ENCODE assay signal across 26 cellular contexts in genomic region chr15:56613826-56614225, GRCh38.
A peak's percentile ranks its signal among the peaks of the same experiment; 100 is the strongest.
DNase-seq lines count a peak whose midpoint lies in the region; ATAC-seq and TF ChIP-seq lines count a peak whose summit lies in the region.
"Had no signal": no experiment of that assay in that cellular context is flagged by ENCODE, and none has a peak within 500 bp of the region (broad histone marks: within the 10 kb centered on the region; RNA-seq: fewer than 3 reads in every experiment).

No MANE protein-coding gene starts in this region.

- H3K36me3 Mint-ChIP-seq in memory B cell: peaks cover 4% of the 10 kb centered on the region
- H3K36me3 Mint-ChIP-seq: CD8-positive, alpha-beta T cell had no signal

- H3K27ac ChIP-seq in BLaER1: peak overlapping the region; percentile 28; the same call in 1 of the 2 replicates
- no peak overlapping the region for H3K27ac ChIP-seq in MM.1S (ENCODE audit: low read length)
- H3K27ac ChIP-seq: A549, C4-2B, PC-9, SJSA1 had no signal

- H3K79me2 ChIP-seq in Loucy (ENCODE audit: insufficient read depth, low read length) (no peaks in the 10 kb centered on the region), MM.1S (ENCODE audit: low read length) (no peaks in the 10 kb centered on the region)

- no peaks in the 10 kb centered on the region for H4K20me1 ChIP-seq in BLaER1
- H4K20me1 ChIP-seq in Loucy (ENCODE audit: insufficient read depth, low read length, poor library complexity, severe bottlenecking): no peaks in the 10 kb centered on the region
- no peaks in the 10 kb centered on the region for H4K20me1 ChIP-seq in MM.1S (ENCODE audit: insufficient read depth, low read length)

- H3F3A ChIP-seq in Loucy (ENCODE audit: low read depth): no peaks in the 10 kb centered on the region
- peaks cover under 1% of the 10 kb centered on the region for H3F3A ChIP-seq in MM.1S (ENCODE audit: insufficient read depth, low read length)

- TF ChIP-seq CTCF in GM12865 (IDR thresholded peaks at IDR 0.05; ENCODE audit: insufficient read depth, low read depth, low read length, missing control alignments): no peak
- TF ChIP-seq CTCF in Loucy (conservative IDR thresholded peaks at IDR 0.05; ENCODE audit: low read length): no peak
- TF ChIP-seq CTCF in MM.1S (IDR thresholded peaks at IDR 0.05; ENCODE audit: low read length): no peak

- H3K9me2 ChIP-seq in Loucy (replicated peaks; ENCODE audit: low read depth, low read length) (no peaks in the 10 kb centered on the region), MM.1S (replicated peaks; ENCODE audit: insufficient read depth, low read length) (no peaks in the 10 kb centered on the region)

- peak overlapping the region; percentile 69 for H3K4me2 ChIP-seq in BLaER1
- H3K4me2 ChIP-seq in Loucy (ENCODE audit: low read depth, low read length, poor library complexity, severe bottlenecking): peak overlapping the region; percentile 37
- no peak overlapping the region for H3K4me2 ChIP-seq in MM.1S (ENCODE audit: low read depth, low read length)
- H3K4me2 ChIP-seq: A549, PC-9 had no signal

- peak; percentile 10 for DNase-seq in GM12865 (ENCODE audit: low read depth)
- no peak for DNase-seq in memory B cell (ENCODE audit: low spot score in 2 of 2)
- no peak for DNase-seq in MM.1S
- no peak for DNase-seq in retina
- DNase-seq: AML-193; CD8-positive, alpha-beta T cell; DMS 273 treated with DMSO at 0.1 percent for 48 hours; DMS79; GF-D8; GOT3; HCEC 1CT; NCI-H1092; NCI-H1417 treated with DMSO at 0.1 percent for 48 hours; NCI-H1694 treated with DMSO at 0.1 percent for 48 hours; NCI-H2081; NCI-H524; NCI-H748 treated with DMSO at 0.1 percent for 48 hours; PC-9; Right ventricle myocardium superior; T-helper 2 cell had no signal

- H3K36me3 ChIP-seq in BLaER1 (no peaks in the 10 kb centered on the region), Loucy (ENCODE audit: insufficient read depth, low read length) (no peaks in the 10 kb centered on the region), MM.1S (replicated peaks; ENCODE audit: insufficient read depth, low read length) (no peaks in the 10 kb centered on the region)
- H3K36me3 ChIP-seq: SJSA1 had no signal

- peaks cover 8% of the 10 kb centered on the region for H3K4me1 Mint-ChIP-seq in memory B cell

- no peak overlapping the region for H3K9ac ChIP-seq in BLaER1
- no peak overlapping the region for H3K9ac ChIP-seq in Loucy (ENCODE audit: low read depth, low read length, poor library complexity, severe bottlenecking)
- H3K9ac ChIP-seq in MM.1S (ENCODE audit: low read length): no peak overlapping the region

- H3K27ac Mint-ChIP-seq in memory B cell: peak overlapping the region; percentile 19
- H3K27ac Mint-ChIP-seq: CD8-positive, alpha-beta T cell had no signal

- H3K9me3 ChIP-seq in BLaER1 (no peaks in the 10 kb centered on the region), Loucy (ENCODE audit: insufficient read depth, low read depth, low read length) (peaks cover 6% of the 10 kb centered on the region; the same call in 1 of the 2 replicates), MM.1S (replicated peaks; ENCODE audit: insufficient read depth, low read length) (no peaks in the 10 kb centered on the region)
- H3K9me3 ChIP-seq: A549, SJSA1 had no signal

- H2AFZ ChIP-seq in Loucy (ENCODE audit: low read length) (peak overlapping the region; percentile 67), MM.1S (ENCODE audit: low read length) (no peak overlapping the region)
- H2AFZ ChIP-seq: PC-9 had no signal

- H3K4me3 Mint-ChIP-seq in memory B cell: no peak overlapping the region
- H3K4me3 Mint-ChIP-seq: CD8-positive, alpha-beta T cell had no signal

- no peak overlapping the region for H3K4me3 ChIP-seq in BLaER1
- H3K4me3 ChIP-seq in GM12865 (ENCODE audit: low read depth, low read length): no peak overlapping the region
- no peak overlapping the region for H3K4me3 ChIP-seq in Loucy (ENCODE audit: low read length, poor library complexity, severe bottlenecking)
- H3K4me3 ChIP-seq in MM.1S (ENCODE audit: low read length): no peak overlapping the region
- H3K4me3 ChIP-seq: A549, PC-9, SJSA1 had no signal

- ATAC-seq in memory B cell (ENCODE audit: low read depth): no peak
- no peak for ATAC-seq in HG03108 (IDR thresholded peaks at IDR 0.05; ENCODE audit: unreplicated experiment)
- ATAC-seq: A549; CD8-positive, alpha-beta T cell had no signal

- peaks cover 1% of the 10 kb centered on the region for H3K9me3 Mint-ChIP-seq in memory B cell
- H3K9me3 Mint-ChIP-seq: CD8-positive, alpha-beta T cell had no signal

- no peaks in the 10 kb centered on the region for H3K27me3 Mint-ChIP-seq in memory B cell

- H3K4me1 ChIP-seq in BLaER1 (peaks cover 37% of the 10 kb centered on the region), Loucy (ENCODE audit: insufficient read depth, low read length, poor library complexity, severe bottlenecking) (peaks cover 18% of the 10 kb centered on the region), MM.1S (ENCODE audit: low read length) (peaks cover 8% of the 10 kb centered on the region)
- H3K4me1 ChIP-seq: A549, SJSA1 had no signal

- no peaks in the 10 kb centered on the region for H3K27me3 ChIP-seq in BLaER1
- H3K27me3 ChIP-seq in Loucy (ENCODE audit: insufficient read depth, low read length, poor library complexity, severe bottlenecking): no peaks in the 10 kb centered on the region
- no peaks in the 10 kb centered on the region for H3K27me3 ChIP-seq in MM.1S (replicated peaks; ENCODE audit: insufficient read depth, low read length)
- H3K27me3 ChIP-seq: SJSA1 had no signal
